Comparison of ENCODE assay signal across 15 cellular contexts in the genomic region with DNA sequence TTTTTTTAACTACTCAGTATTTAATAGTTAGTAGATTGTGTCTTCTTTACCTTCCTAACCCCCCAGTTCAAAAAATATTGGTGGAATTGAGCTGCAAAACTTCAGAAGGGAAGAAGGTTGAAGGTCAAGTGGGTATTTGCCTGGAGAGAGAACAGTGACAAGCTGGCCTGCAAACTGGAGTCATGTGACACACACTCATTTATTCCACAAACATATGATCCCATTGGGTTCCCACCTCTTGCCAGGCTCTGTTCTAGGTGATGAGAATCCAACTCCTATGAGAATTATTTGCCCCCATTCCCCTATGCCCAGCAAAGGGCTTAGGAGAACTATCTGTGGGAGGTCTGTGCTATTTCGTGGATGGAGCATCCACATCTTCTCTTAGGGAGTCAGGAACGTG. TPM values are rescaled to one million over a fixed set of nuclear protein-coding genes. Genes with fewer than 3 reads are reported as not detected.
"Had no signal": no experiment of that assay in that cellular context is flagged by ENCODE, and none has a peak within 500 bp of the region (broad histone marks: within the 10 kb centered on the region; RNA-seq: fewer than 3 reads in every experiment).

No MANE protein-coding gene starts in this region.

- H3K27ac Mint-ChIP-seq: activated naive CD4-positive, alpha-beta T cell treated with anti-CD3 and anti-CD28 coated beads, Interleukin-2, amount 10 ng/mL, durations not matched to agents 7 days and 5 days; activated T-helper 17 cell treated with anti-CD3 and anti-CD28 coated beads, Interleukin-2, amount 50 U/mL, for 72 hours; progenitor cell of endocrine pancreas had no signal

- H3K9me3 Mint-ChIP-seq: activated T-helper 17 cell treated with anti-CD3 and anti-CD28 coated beads, Interleukin-2, amount 50 U/mL, for 72 hours; central memory CD8-positive, alpha-beta T cell; naive thymus-derived CD8-positive, alpha-beta T cell had no signal

- H3K4me3 ChIP-seq: suprapubic skin had no signal

- ATAC-seq: activated T-helper 17 cell treated with anti-CD3 and anti-CD28 coated beads, Interleukin-2, amount 50 U/mL, for 72 hours; naive thymus-derived CD8-positive, alpha-beta T cell had no signal

- H3K9me3 ChIP-seq: suprapubic skin had no signal

- H3K36me3 Mint-ChIP-seq: activated naive CD4-positive, alpha-beta T cell treated with anti-CD3 and anti-CD28 coated beads, Interleukin-2, amount 10 ng/mL, durations not matched to agents 7 days and 5 days; naive thymus-derived CD8-positive, alpha-beta T cell had no signal

- H3K4me3 Mint-ChIP-seq: activated naive CD4-positive, alpha-beta T cell treated with anti-CD3 and anti-CD28 coated beads, Interleukin-2, amount 10 ng/mL, durations not matched to agents 7 days and 5 days; activated T-helper 17 cell treated with anti-CD3 and anti-CD28 coated beads, Interleukin-2, amount 50 U/mL, for 72 hours; central memory CD8-positive, alpha-beta T cell; naive thymus-derived CD8-positive, alpha-beta T cell had no signal

- H3K36me3 ChIP-seq: suprapubic skin had no signal

- H3K27me3 Mint-ChIP-seq: activated T-helper 17 cell treated with anti-CD3 and anti-CD28 coated beads, Interleukin-2, amount 50 U/mL, for 72 hours; central memory CD8-positive, alpha-beta T cell; naive thymus-derived CD8-positive, alpha-beta T cell; progenitor cell of endocrine pancreas had no signal

- DNase-seq: activated CD4-positive, alpha-beta T cell treated with anti-CD3 and anti-CD28 coated beads, Interleukin-2, amount 50 U/mL, for 1 hour; activated naive CD4-positive, alpha-beta T cell treated with anti-CD3 and anti-CD28 coated beads, Interleukin-2, amount 10 ng/mL, durations not matched to agents 7 days and 5 days; activated T-cell treated with anti-CD3 and anti-CD28 coated beads for 4 hours; effector memory CD4-positive, alpha-beta T cell; glutamatergic neuron; naive thymus-derived CD8-positive, alpha-beta T cell; stimulated activated CD4-positive, alpha-beta T cell treated with anti-CD3 and anti-CD28 coated beads, Interleukin-2, amount 100 ng/mL, for 48 hours; stimulated activated naive CD4-positive, alpha-beta T cell treated with Interleukin-2 at 50 U/mL for 16 hours had no signal

- H3K27ac ChIP-seq: suprapubic skin had no signal

- H3K27me3 ChIP-seq: suprapubic skin had no signal

RNA-seq across cellular contexts. Expression of gene HCRTR1, which starts 30.7 kb away (rescaled TPM):
- total RNA-seq: activated CD8-positive, alpha-beta memory T cell treated with anti-CD3 and anti-CD28 coated beads for 36 hours; activated T-helper 17 cell treated with anti-CD3 and anti-CD28 coated beads, Interleukin-2, amount 50 U/mL, for 72 hours; epithelial cell of proximal tubule; naive thymus-derived CD8-positive, alpha-beta T cell; progenitor cell of endocrine pancreas; suprapubic skin; T-helper 2 cell treated with Interferon-gamma antibody and Interleukin-4, amounts not matched to agents 100 ng/mL and 5 ng/mL, for 36 hours had no signal

RNA-seq across cellular contexts. Expression of gene COL16A1, which starts 55.6 kb away (rescaled TPM):
- total RNA-seq: activated CD8-positive, alpha-beta memory T cell treated with anti-CD3 and anti-CD28 coated beads for 36 hours; activated T-helper 17 cell treated with anti-CD3 and anti-CD28 coated beads, Interleukin-2, amount 50 U/mL, for 72 hours; naive thymus-derived CD8-positive, alpha-beta T cell; T-helper 2 cell treated with Interferon-gamma antibody and Interleukin-4, amounts not matched to agents 100 ng/mL and 5 ng/mL, for 36 hours had no signal
